ENCODE assay signal across 8 cellular contexts in the genomic region with DNA sequence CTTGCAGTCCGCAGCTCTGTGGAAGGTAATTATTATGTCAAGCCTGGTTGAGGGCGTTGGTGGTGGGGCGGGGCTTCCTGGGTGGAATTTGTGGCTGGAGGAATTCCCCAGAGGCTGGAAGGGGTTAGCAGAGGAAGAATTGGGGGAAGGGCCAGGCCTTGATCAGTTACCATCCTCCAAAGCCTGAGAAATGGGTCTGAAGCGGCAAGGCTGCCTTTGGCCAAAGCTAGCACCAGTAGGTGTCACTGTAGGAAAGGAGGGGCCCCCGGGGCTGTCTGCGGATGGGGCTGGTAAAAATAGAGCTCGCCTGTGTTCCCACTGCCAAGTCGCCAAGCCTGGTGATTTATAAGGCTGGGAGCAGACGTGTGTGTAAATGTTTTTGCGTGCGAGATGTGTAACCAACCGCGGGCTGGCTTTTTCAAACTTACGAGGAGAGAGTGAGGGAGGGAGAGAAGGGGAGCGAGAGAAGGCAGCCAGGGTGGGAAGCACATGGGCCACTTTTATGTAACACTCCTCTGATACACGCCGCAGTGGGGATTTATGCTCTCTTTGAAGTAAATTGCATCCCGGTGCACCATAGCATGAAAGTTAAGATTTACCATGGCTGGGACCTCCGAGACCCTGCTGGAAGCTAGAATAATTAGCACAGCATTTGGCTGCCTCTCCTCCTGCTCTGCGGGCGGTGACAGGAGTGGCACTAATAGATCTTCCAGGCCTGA.
DNase-seq lines count a peak whose midpoint lies in the region; ATAC-seq, FAIRE-seq and TF ChIP-seq lines count a peak whose summit lies in the region.

No MANE protein-coding gene starts in this region.

- CTCF ChIA-PET in BJ (lab: Yijun Ruan, JAX): interaction anchor here (0.5 to 1.4 kb wide), 5 partner anchors 29 to 537 kb away, joined by 3 to 5 read pairs (median 4); no protein-coding TSS in a partner anchor
- CTCF ChIA-PET in PC-3 (lab: Charles Lee): interaction anchor here (0.6 to 1.1 kb wide), 4 partner anchors 167 to 367 kb away, joined by 3 to 7 read pairs (median 4); partner anchors contain the start of gene BCOR

- DNase-seq in BJ (ENCODE audit: low read depth) (peak; percentile 62), H54 (ENCODE audit: insufficient read length, low spot score) (peak; percentile 26), PC-3 (peak; percentile 74), foreskin keratinocyte (peak in 1 of 2 donors; percentile 52), neural progenitor cell (ENCODE audit: low spot score) (peak; percentile 68), superior temporal gyrus (ENCODE audit: extremely low spot score) (peak; percentile 66)

- intact Hi-C loops in PC-3 (cut with micrococcal nuclease): loop anchor here (1.0 to 10.0 kb wide), 5 partner anchors 74 to 441 kb away; partner anchors contain the start of gene BCOR

- H3K9me3 ChIP-seq in PC-3 (ENCODE audit: low read length) (no peaks in the 10 kb centered on the region), neural progenitor cell (ENCODE audit: low read depth) (no peaks in the 10 kb centered on the region)

- H3K4me2 ChIP-seq in PC-3 (ENCODE audit: low read length) (peak overlapping the region; percentile 45; the same call in 1 of the 2 replicates), neural progenitor cell (peak overlapping the region; percentile 40)

- ATAC-seq in PC-3 (peak; percentile 91), foreskin keratinocyte (peak; percentile 53), HG02970 (IDR thresholded peaks at IDR 0.05; ENCODE audit: low FRiP score, unreplicated experiment) (no peak)
- ATAC-seq in activated T-helper 17 cell treated with anti-CD3 and anti-CD28 coated beads, Interleukin-2, amount 50 U/mL, for 72 hours (replicated peaks): peak; percentile 92

- H3K4me3 ChIP-seq in BJ (ENCODE audit: low read depth, low read length): no peak overlapping the region
- H3K4me3 ChIP-seq in PC-3 (ENCODE audit: low read length): 0 out of 2 replicates have a peak overlapping the region, but pooled peaks have one; percentile 4
- no peak overlapping the region for H3K4me3 ChIP-seq in neural progenitor cell

- TF ChIP-seq CTCF in BJ (IDR thresholded peaks at IDR 0.05; ENCODE audit: insufficient read depth, low read depth, low read length) (peak; percentile 68), PC-3 (conservative IDR thresholded peaks at IDR 0.05; ENCODE audit: low read depth, low read length) (peak; percentile 82), foreskin keratinocyte (conservative IDR thresholded peaks at IDR 0.05) (peak; percentile 78), neural progenitor cell (IDR thresholded peaks at IDR 0.05) (peak; percentile 63)

- H3K27ac Mint-ChIP-seq in activated T-helper 17 cell treated with anti-CD3 and anti-CD28 coated beads, Interleukin-2, amount 50 U/mL, for 72 hours: peak overlapping the region; percentile 75
- no peak overlapping the region for H3K27ac Mint-ChIP-seq in neural progenitor cell

- no peaks in the 10 kb centered on the region for H3K27me3 ChIP-seq in BJ (ENCODE audit: control insufficient read depth, insufficient read depth, low read length)
- no peaks in the 10 kb centered on the region for H3K27me3 ChIP-seq in PC-3 (ENCODE audit: low read length)
- no peaks in the 10 kb centered on the region for H3K27me3 ChIP-seq in foreskin keratinocyte
- no peaks in the 10 kb centered on the region for H3K27me3 ChIP-seq in neural progenitor cell

- POLR2A ChIA-PET in BJ (lab: Charles Lee): no interaction called here
- POLR2A ChIA-PET in PC-3 (lab: Charles Lee; ENCODE audit: unreplicated experiment): no interaction called here

- H3K79me2 ChIP-seq in PC-3 (ENCODE audit: low read length): no peaks in the 10 kb centered on the region
- H3K79me2 ChIP-seq in neural progenitor cell (ENCODE audit: low read depth): no peaks in the 10 kb centered on the region

- peak overlapping the region; percentile 45; the same call in 1 of the 2 replicates for H3K9ac ChIP-seq in PC-3 (ENCODE audit: low read length)
- no peak overlapping the region for H3K9ac ChIP-seq in neural progenitor cell

- no peak for TF ChIP-seq POLR2A in H54 (IDR thresholded peaks at IDR 0.05; ENCODE audit: low read depth, low read length)

- H2AFZ ChIP-seq in PC-3 (ENCODE audit: low read length) (0 out of 2 replicates have a peak overlapping the region, but pooled peaks have one; percentile 35), neural progenitor cell (replicated peaks) (no peak overlapping the region)

- H3F3A ChIP-seq in PC-3 (ENCODE audit: low read length, unreplicated experiment): no peaks in the 10 kb centered on the region
- peaks cover 17% of the 10 kb centered on the region for H3F3A ChIP-seq in neural progenitor cell (ENCODE audit: low read depth)

- H3K27me3 Mint-ChIP-seq in activated T-helper 17 cell treated with anti-CD3 and anti-CD28 coated beads, Interleukin-2, amount 50 U/mL, for 72 hours: no peaks in the 10 kb centered on the region
- H3K27me3 Mint-ChIP-seq in neural progenitor cell (ENCODE audit: insufficient read depth, low read depth): peaks cover 11% of the 10 kb centered on the region

- peaks cover 4% of the 10 kb centered on the region for H3K4me1 Mint-ChIP-seq in activated T-helper 17 cell treated with anti-CD3 and anti-CD28 coated beads, Interleukin-2, amount 50 U/mL, for 72 hours
- H3K4me1 Mint-ChIP-seq in neural progenitor cell: peaks cover 25% of the 10 kb centered on the region

- FAIRE-seq in H54 (lab: Jason Lieb, UNC): no peak

- H3K27ac ChIP-seq in PC-3 (ENCODE audit: low read length): 0 out of 2 replicates have a peak overlapping the region, but pooled peaks have one; percentile 22
- no peak overlapping the region for H3K27ac ChIP-seq in foreskin keratinocyte
- H3K27ac ChIP-seq in neural progenitor cell: no peak overlapping the region

- no TSS peak for BruUV-seq in PC-3 (replicated peaks; lab: Mats Ljungman, UMichigan)

- H3K36me3 ChIP-seq in BJ (ENCODE audit: control insufficient read depth, insufficient read depth, low read length) (no peaks in the 10 kb centered on the region), PC-3 (ENCODE audit: low read depth, low read length) (no peaks in the 10 kb centered on the region), neural progenitor cell (no peaks in the 10 kb centered on the region)

- H3K4me1 ChIP-seq in PC-3 (ENCODE audit: insufficient read depth, low read length) (peaks cover 36% of the 10 kb centered on the region), foreskin keratinocyte (no peaks in the 10 kb centered on the region), neural progenitor cell (peaks cover 19% of the 10 kb centered on the region)

- H3K36me3 Mint-ChIP-seq in activated T-helper 17 cell treated with anti-CD3 and anti-CD28 coated beads, Interleukin-2, amount 50 U/mL, for 72 hours (ENCODE audit: low read depth): no peaks in the 10 kb centered on the region
- no peaks in the 10 kb centered on the region for H3K36me3 Mint-ChIP-seq in neural progenitor cell

- H4K20me1 ChIP-seq in PC-3 (ENCODE audit: low read length): no peaks in the 10 kb centered on the region
- no peaks in the 10 kb centered on the region for H4K20me1 ChIP-seq in neural progenitor cell (ENCODE audit: low read depth)

- no peaks in the 10 kb centered on the region for H3K9me2 ChIP-seq in PC-3 (replicated peaks; ENCODE audit: low read length)

- peak overlapping the region; percentile 50 for H3K4me3 Mint-ChIP-seq in activated T-helper 17 cell treated with anti-CD3 and anti-CD28 coated beads, Interleukin-2, amount 50 U/mL, for 72 hours
- H3K4me3 Mint-ChIP-seq in neural progenitor cell: no peak overlapping the region

- no peaks in the 10 kb centered on the region for H3K9me3 Mint-ChIP-seq in activated T-helper 17 cell treated with anti-CD3 and anti-CD28 coated beads, Interleukin-2, amount 50 U/mL, for 72 hours
- H3K9me3 Mint-ChIP-seq in neural progenitor cell: peaks cover 12% of the 10 kb centered on the region
